32 cellular contexts compared by ENCODE assay signal in genomic region chr14:70793637-70794036, GRCh38.
"Had no signal": no experiment of that assay in that cellular context is flagged by ENCODE, and none has a peak within 500 bp of the region (broad histone marks: within the 10 kb centered on the region; RNA-seq: fewer than 3 reads in every experiment).

No MANE protein-coding gene starts in this region.

- H3K9me3 ChIP-seq: breast epithelium, heart left ventricle, pancreas, upper lobe of left lung had no signal

- H3K27me3 Mint-ChIP-seq: activated CD4-positive, alpha-beta T cell treated with anti-CD3 and anti-CD28 coated beads for 36 hours; activated CD8-positive, alpha-beta memory T cell treated with anti-CD3 and anti-CD28 coated beads, Interleukin-2, amount 10 ng/mL, durations not matched to agents 7 days and 5 days; central memory CD8-positive, alpha-beta T cell; naive B cell; stimulated activated naive CD8-positive, alpha-beta T cell treated with anti-CD3 and anti-CD28 coated beads, Interleukin-15, amount 100 ng/mL, for 72 hours had no signal

- H3K36me3 ChIP-seq: breast epithelium, heart left ventricle, pancreas, upper lobe of left lung had no signal

- H3K4me1 Mint-ChIP-seq: activated CD4-positive, alpha-beta T cell treated with anti-CD3 and anti-CD28 coated beads for 36 hours; activated CD8-positive, alpha-beta memory T cell treated with anti-CD3 and anti-CD28 coated beads, Interleukin-2, amount 10 ng/mL, durations not matched to agents 7 days and 5 days; central memory CD8-positive, alpha-beta T cell; immature natural killer cell; stimulated activated effector memory CD8-positive, alpha-beta T cell treated with anti-CD3 and anti-CD28 coated beads, Interleukin-12 subunit alpha, Interleukin-12 subunit beta, amount 100 ng/mL, for 72 hours; stimulated activated naive CD8-positive, alpha-beta T cell treated with anti-CD3 and anti-CD28 coated beads, Interleukin-15, amount 100 ng/mL, for 72 hours had no signal

- H3K27ac ChIP-seq: breast epithelium, coronary artery, dorsolateral prefrontal cortex, heart left ventricle, pancreas, upper lobe of left lung had no signal

- H3K4me3 ChIP-seq: breast epithelium, coronary artery, dorsolateral prefrontal cortex, heart left ventricle, pancreas, upper lobe of left lung had no signal

- FAIRE-seq: kidney, pancreas had no signal

- H3K4me3 Mint-ChIP-seq: activated CD4-positive, alpha-beta T cell treated with anti-CD3 and anti-CD28 coated beads for 36 hours; activated CD8-positive, alpha-beta memory T cell treated with anti-CD3 and anti-CD28 coated beads, Interleukin-2, amount 10 ng/mL, durations not matched to agents 7 days and 5 days; activated CD8-positive, alpha-beta T cell treated with anti-CD3 and anti-CD28 coated beads, Interleukin-2, amount 10 ng/mL, durations not matched to agents 7 days and 5 days; central memory CD8-positive, alpha-beta T cell; immature natural killer cell; mesothelial cell of epicardium; naive B cell; nephron progenitor cell; stimulated activated effector memory CD8-positive, alpha-beta T cell treated with anti-CD3 and anti-CD28 coated beads, Interleukin-12 subunit alpha, Interleukin-12 subunit beta, amount 100 ng/mL, for 72 hours; stimulated activated naive CD8-positive, alpha-beta T cell treated with anti-CD3 and anti-CD28 coated beads, Interleukin-15, amount 100 ng/mL, for 72 hours; T-helper 2 cell treated with Interferon-gamma antibody and Interleukin-4, amounts not matched to agents 5 μg/mL and 100 μg/mL, for 36 hours had no signal

- DNase-seq: activated CD4-positive, alpha-beta T cell treated with anti-CD3 and anti-CD28 coated beads for 36 hours; activated CD4-positive, CD25-positive, alpha-beta regulatory T cell; activated CD8-positive, alpha-beta memory T cell treated with anti-CD3 and anti-CD28 coated beads, Interleukin-2, amount 10 ng/mL, durations not matched to agents 7 days and 5 days; activated CD8-positive, alpha-beta T cell treated with anti-CD3 and anti-CD28 coated beads, Interleukin-2, amount 10 ng/mL, durations not matched to agents 7 days and 5 days; activated naive CD4-positive, alpha-beta T cell; activated T-cell treated with anti-CD3 and anti-CD28 coated beads, Interleukin-2, amount 50 U/mL, for 48 hours; dorsolateral prefrontal cortex; effector memory CD4-positive, alpha-beta T cell; erythroblast; heart left ventricle; hypothalamus; immature natural killer cell; kidney; left colon; naive B cell; nephron progenitor cell; nucleus accumbens; pancreas; right cardiac atrium; stimulated activated CD4-positive, alpha-beta T cell treated with anti-CD3 and anti-CD28 coated beads, Interleukin-4, amount 100 ng/mL, for 24 hours; stimulated activated naive CD8-positive, alpha-beta T cell treated with anti-CD3 and anti-CD28 coated beads, Interleukin-15, amount 100 ng/mL, for 72 hours; substantia nigra; T-helper 1 cell; upper lobe of left lung had no signal

- H3K27ac Mint-ChIP-seq: activated CD4-positive, alpha-beta T cell treated with anti-CD3 and anti-CD28 coated beads for 36 hours; activated CD8-positive, alpha-beta memory T cell treated with anti-CD3 and anti-CD28 coated beads, Interleukin-2, amount 10 ng/mL, durations not matched to agents 7 days and 5 days; activated CD8-positive, alpha-beta T cell treated with anti-CD3 and anti-CD28 coated beads, Interleukin-2, amount 10 ng/mL, durations not matched to agents 7 days and 5 days; activated T-helper 2 cell treated with anti-CD3 and anti-CD28 coated beads, Interferon-gamma antibody, Interleukin-2, Interleukin-4, amounts not matched to agents 10 μg/mL and 5 μg/mL and 100 μg/mL, durations not matched to agents 14 hours and 24 hours and 36 hours; mesothelial cell of epicardium; stimulated activated naive CD8-positive, alpha-beta T cell treated with anti-CD3 and anti-CD28 coated beads, Interleukin-15, amount 100 ng/mL, for 72 hours; T-helper 2 cell treated with Interferon-gamma antibody and Interleukin-4, amounts not matched to agents 5 μg/mL and 100 μg/mL, for 36 hours had no signal

- ATAC-seq: activated CD4-positive, alpha-beta T cell treated with anti-CD3 and anti-CD28 coated beads for 36 hours; activated CD8-positive, alpha-beta memory T cell treated with anti-CD3 and anti-CD28 coated beads, Interleukin-2, amount 10 ng/mL, durations not matched to agents 7 days and 5 days; activated CD8-positive, alpha-beta T cell treated with anti-CD3 and anti-CD28 coated beads, Interleukin-2, amount 10 ng/mL, durations not matched to agents 7 days and 5 days; activated naive CD4-positive, alpha-beta T cell treated with anti-CD3 and anti-CD28 coated beads, Interleukin-2, amount 50 U/mL, for 72 hours; heart left ventricle; left colon; pancreas; right cardiac atrium; stimulated activated effector memory CD8-positive, alpha-beta T cell treated with anti-CD3 and anti-CD28 coated beads, Interleukin-12 subunit alpha, Interleukin-12 subunit beta, amount 100 ng/mL, for 72 hours; stimulated activated naive CD8-positive, alpha-beta T cell treated with anti-CD3 and anti-CD28 coated beads, Interleukin-15, amount 100 ng/mL, for 72 hours had no signal

- H3K36me3 Mint-ChIP-seq: activated naive CD4-positive, alpha-beta T cell treated with anti-CD3 and anti-CD28 coated beads, Interleukin-2, amount 50 U/mL, for 72 hours; mesothelial cell of epicardium; stimulated activated effector memory CD8-positive, alpha-beta T cell treated with anti-CD3 and anti-CD28 coated beads, Interleukin-12 subunit alpha, Interleukin-12 subunit beta, amount 100 ng/mL, for 72 hours had no signal

- H3K4me1 ChIP-seq: breast epithelium, heart left ventricle, pancreas had no signal

- H3K27me3 ChIP-seq: breast epithelium, dorsolateral prefrontal cortex, pancreas, upper lobe of left lung had no signal

- H3K9me3 Mint-ChIP-seq: activated naive CD4-positive, alpha-beta T cell treated with anti-CD3 and anti-CD28 coated beads, Interleukin-2, amount 50 U/mL, for 72 hours; activated T-helper 2 cell treated with anti-CD3 and anti-CD28 coated beads, Interferon-gamma antibody, Interleukin-2, Interleukin-4, amounts not matched to agents 10 μg/mL and 5 μg/mL and 100 μg/mL, durations not matched to agents 14 hours and 24 hours and 36 hours; central memory CD8-positive, alpha-beta T cell; immature natural killer cell; mesothelial cell of epicardium; naive B cell; nephron progenitor cell; stimulated activated effector memory CD8-positive, alpha-beta T cell treated with anti-CD3 and anti-CD28 coated beads, Interleukin-12 subunit alpha, Interleukin-12 subunit beta, amount 100 ng/mL, for 72 hours; stimulated activated naive CD8-positive, alpha-beta T cell treated with anti-CD3 and anti-CD28 coated beads, Interleukin-15, amount 100 ng/mL, for 72 hours; T-helper 2 cell treated with Interferon-gamma antibody and Interleukin-4, amounts not matched to agents 5 μg/mL and 100 μg/mL, for 36 hours had no signal
